Comparison of ENCODE assay signal across 8 cellular contexts in genomic region chr2:51846018-51846417, GRCh38.
"Had no signal": no experiment of that assay in that cellular context is flagged by ENCODE, and none has a peak within 500 bp of the region (broad histone marks: within the 10 kb centered on the region; RNA-seq: fewer than 3 reads in every experiment).

No MANE protein-coding gene starts in this region.

- H3K4me3 ChIP-seq: GM23248, HAP-1 had no signal

- H3K9me3 ChIP-seq: HAP-1 had no signal

- H3K9ac ChIP-seq: GM23248 had no signal

- ATAC-seq: HCT116 had no signal

- H3K36me3 ChIP-seq: HAP-1 had no signal

- H3K27ac ChIP-seq: GM23248, HL-60 had no signal

- DNase-seq: GM23248, GOT3, H7, HFFc6, KG1 had no signal

- H2AFZ ChIP-seq: GM23248 had no signal
